Comparison of ENCODE assay signal across 18 cellular contexts in genomic region chr14:93989939-93990338, GRCh38. TPM values are rescaled to one million over a fixed set of nuclear protein-coding genes. Genes with fewer than 3 reads are reported as not detected.
DNase-seq lines count a peak whose midpoint lies in the region; ATAC-seq and TF ChIP-seq lines count a peak whose summit lies in the region.
"Had no signal": no experiment of that assay in that cellular context is flagged by ENCODE, and none has a peak within 500 bp of the region (broad histone marks: within the 10 kb centered on the region; RNA-seq: fewer than 3 reads in every experiment).

No MANE protein-coding gene starts in this region.

- H3K27ac ChIP-seq in psoas muscle, result peak overlapping the region; percentile 93
- H3K27ac ChIP-seq: PC-9, right atrium auricular region had no signal

- peaks cover 20% of the 10 kb centered on the region for H3K4me1 Mint-ChIP-seq in activated CD4-positive, alpha-beta T cell treated with anti-CD3 and anti-CD28 coated beads for 36 hours

- no peaks in the 10 kb centered on the region for H3K36me3 Mint-ChIP-seq in activated CD4-positive, alpha-beta T cell treated with anti-CD3 and anti-CD28 coated beads for 36 hours (ENCODE audit: low read depth)

- CTCF ChIA-PET in activated CD4-positive, alpha-beta T cell treated with anti-CD3 and anti-CD28 coated beads for 36 hours (lab: Charles Lee), result interaction anchor here (2.9 kb wide), 1 partner anchor 11 kb away, joined by 12 read pairs; no protein-coding TSS in a partner anchor

- in situ Hi-C loops in KBM-7 (cut with MboI; ENCODE audit: low pct_unique_long_range_greater_than_20kb, low sequenced_read_pairs), result loop anchor here (10.0 kb wide), 1 partner anchor 55 kb away; no protein-coding TSS in a partner anchor

- peaks cover 27% of the 10 kb centered on the region for H3K4me1 ChIP-seq in psoas muscle

- no peak for ATAC-seq in activated CD4-positive, alpha-beta T cell treated with anti-CD3 and anti-CD28 coated beads for 36 hours
- ATAC-seq in GM21717 (IDR thresholded peaks at IDR 0.05; ENCODE audit: unreplicated experiment), result peak; percentile 72
- ATAC-seq in HG03575 (IDR thresholded peaks at IDR 0.05; ENCODE audit: extremely low read depth, insufficient number of reproducible peaks, low FRiP score, unreplicated experiment), result peak; percentile 44
- no peak for ATAC-seq in psoas muscle

- 75 to 81% (median 78%) methylated on average over 4 of the region's 4 CpGs for WGBS in psoas muscle, 3 donors

- no peak for TF ChIP-seq CTCF in psoas muscle (IDR thresholded peaks at IDR 0.05)

- no peaks in the 10 kb centered on the region for H3K9me3 Mint-ChIP-seq in activated CD4-positive, alpha-beta T cell treated with anti-CD3 and anti-CD28 coated beads for 36 hours (ENCODE audit: low read depth)
- H3K9me3 Mint-ChIP-seq: HFFc6 had no signal

- H3K27me3 ChIP-seq in psoas muscle (ENCODE audit: insufficient read depth in 3 of 3, low read length in 2 of 3), result no peaks in the 10 kb centered on the region
- H3K27me3 ChIP-seq: right atrium auricular region had no signal

- peak overlapping the region; percentile 5 for H3K27ac Mint-ChIP-seq in activated CD4-positive, alpha-beta T cell treated with anti-CD3 and anti-CD28 coated beads for 36 hours
- H3K27ac Mint-ChIP-seq: HFFc6 had no signal

- no peaks in the 10 kb centered on the region for H3K9me3 ChIP-seq in psoas muscle
- H3K9me3 ChIP-seq: right atrium auricular region had no signal

- H3K27me3 Mint-ChIP-seq in activated CD4-positive, alpha-beta T cell treated with anti-CD3 and anti-CD28 coated beads for 36 hours, result no peaks in the 10 kb centered on the region

- H3K36me3 ChIP-seq in psoas muscle (ENCODE audit: insufficient read depth in 1 of 2, low read depth in 1 of 2), result no peaks in the 10 kb centered on the region
- H3K36me3 ChIP-seq: right atrium auricular region had no signal

- POLR2A ChIA-PET in activated CD4-positive, alpha-beta T cell treated with anti-CD3 and anti-CD28 coated beads for 36 hours (lab: Charles Lee), result no interaction called here

- DNase-seq in activated CD4-positive, alpha-beta T cell treated with anti-CD3 and anti-CD28 coated beads for 36 hours, result no peak
- no peak for DNase-seq in activated CD4-positive, alpha-beta T cell treated with anti-CD3 and anti-CD28 coated beads for 48 hours
- DNase-seq in psoas muscle (peak in 1 of 2 donors; percentile 15), Kasumi-1 (lab: John Stamatoyannopoulos, UW) (no peak), NCI-H1048 (lab: John Stamatoyannopoulos, UW) (no peak), KBM-7 (no peak)
- DNase-seq: DND-41, HFFc6, NCI-H187, PC-9 had no signal

- intact Hi-C loops in activated CD4-positive, alpha-beta T cell treated with anti-CD3 and anti-CD28 coated beads for 36 hours (cut with DNase I, micrococcal nuclease), result no loop called here
- intact Hi-C loops in psoas muscle (cut with DNase I), result no loop called here

- no peak overlapping the region for H3K4me3 Mint-ChIP-seq in activated CD4-positive, alpha-beta T cell treated with anti-CD3 and anti-CD28 coated beads for 36 hours
- H3K4me3 Mint-ChIP-seq: HFFc6 had no signal

- no peak overlapping the region for H3K4me3 ChIP-seq in psoas muscle
- H3K4me3 ChIP-seq: PC-9, right atrium auricular region had no signal

RNA-seq across cellular contexts. Expression of gene CCDC197, which starts 7.2 kb away (rescaled TPM):
- total RNA-seq in activated CD4-positive, alpha-beta T cell treated with anti-CD3 and anti-CD28 coated beads for 36 hours, result under 1 TPM; 0.34 to 0.53 TPM
- 1 to 10 TPM in 3 of 4 donors, under 1 TPM in 1; 0.71 to 3.9 (median 2.2) TPM for total RNA-seq in psoas muscle
- under 1 TPM; 0.04 to 0.69 (median 0.61) TPM for polyA plus RNA-seq in psoas muscle
- total RNA-seq: dermis microvascular lymphatic vessel endothelial cell; HFFc6; HT1080; myocyte; PC-9; right atrium auricular region; T-helper 2 cell treated with Interferon-gamma antibody and Interleukin-4, amounts not matched to agents 100 ng/mL and 5 ng/mL, for 36 hours had no signal
- polyA plus RNA-seq: thymus had no signal

RNA-seq across cellular contexts. Expression of gene ASB2, which starts 13.6 kb away (rescaled TPM):
- 10 to 100 TPM; 24.8 to 25.5 TPM for total RNA-seq in activated CD4-positive, alpha-beta T cell treated with anti-CD3 and anti-CD28 coated beads for 36 hours
- 100 to 1,000 TPM; 148 to 443 (median 252) TPM for total RNA-seq in psoas muscle
- 100 to 1,000 TPM in 2 of 3 donors, 10 to 100 TPM in 1; 41.2 to 460 (median 217) TPM for polyA plus RNA-seq in psoas muscle
- total RNA-seq: dermis microvascular lymphatic vessel endothelial cell, HFFc6, HT1080, PC-9 had no signal

RNA-seq across cellular contexts. Expression of gene OTUB2, which starts 36.2 kb away (rescaled TPM):
- total RNA-seq in activated CD4-positive, alpha-beta T cell treated with anti-CD3 and anti-CD28 coated beads for 36 hours, result under 1 TPM; 0.75 to 0.93 TPM
- total RNA-seq in psoas muscle, result under 1 TPM; 0.06 to 0.15 (median 0.10) TPM
- polyA plus RNA-seq in psoas muscle, result under 1 TPM; 0.04 to 0.96 (median 0.09) TPM

Comparison
In these comparisons a context has a peak if more than half of its experiments do, and no peak if none do; other contexts are left out.
1. ATAC-seq: peak in GM21717 (single experiment) and HG03575 (single experiment); none in activated CD4-positive, alpha-beta T cell treated with anti-CD3 and anti-CD28 coated beads for 36 hours (single experiment) and psoas muscle (0 of 4).
2. RNA of gene ASB2, which starts 13.6 kb away (total RNA-seq): 148 to 443 TPM in psoas muscle; 24.8 to 25.5 TPM in activated CD4-positive, alpha-beta T cell treated with anti-CD3 and anti-CD28 coated beads for 36 hours; every median in the first group is over 4 times any median in the second.